ENCODE assay signal across 1 cellular context in genomic region chr15:51846463-51847230, GRCh38.
TF ChIP-seq lines count a peak whose summit lies in the region.

No MANE protein-coding gene starts in this region.

TF ChIP-seq in HCT116, 20 proteins besides CTCF, POLR2A, EP300 and RAD21 (continued from another document):
- TF ChIP-seq ZBTB33 (IDR thresholded peaks at IDR 0.05; ENCODE audit: extremely low read depth, insufficient replicate concordance, low read length) = no peak
- peak; percentile 88 for TF ChIP-seq FOSL1 (IDR thresholded peaks at IDR 0.05; ENCODE audit: low read depth)
- peak; percentile 77 for TF ChIP-seq CBX3 (IDR thresholded peaks at IDR 0.05; ENCODE audit: low read depth)
- peak; percentile 28 for TF ChIP-seq TCF7L2 (IDR thresholded peaks at IDR 0.05; ENCODE audit: borderline replicate concordance, extremely low read depth, insufficient read depth, insufficient read length)
